Comparison of ENCODE assay signal across 14 cellular contexts in genomic region chr7:102602317-102602716, GRCh38. TPM values are rescaled to one million over a fixed set of nuclear protein-coding genes. Genes with fewer than 3 reads are reported as not detected.
DNase-seq lines count a peak whose midpoint lies in the region; ATAC-seq and TF ChIP-seq lines count a peak whose summit lies in the region.
"Not testable (repeated sequence)": the region's sequence is repeated elsewhere in the genome, so short reads cannot be mapped to it uniquely, and the experiment has no call there.
"Had no signal": no experiment of that assay in that cellular context is flagged by ENCODE, and none has a peak within 500 bp of the region (broad histone marks: within the 10 kb centered on the region; RNA-seq: fewer than 3 reads in every experiment).

No MANE protein-coding gene starts in this region.

- not testable (repeated sequence) for H3K4me1 ChIP-seq in gastrocnemius medialis; aorta (ENCODE audit: control insufficient read depth in 1 of 2, insufficient read depth in 2 of 2, low read length in 2 of 2)

- not testable (repeated sequence) for H3K36me3 ChIP-seq in gastrocnemius medialis; aorta (ENCODE audit: control insufficient read depth in 1 of 2, insufficient read depth in 2 of 2, low read length in 1 of 2)

- not testable (repeated sequence) for TF ChIP-seq POLR2A in gastrocnemius medialis (IDR thresholded peaks at IDR 0.05)

- not testable (repeated sequence) for H3K36me3 Mint-ChIP-seq in natural killer cell treated with Interleukin-12 subunit alpha and Interleukin-12 subunit beta and Interleukin-15 and Interleukin-18, amount 100 ng/mL, for 72 hours; stimulated activated memory B cell treated with anti-CD40 and anti-IgM and Interleukin-4, amounts not matched to agents 10 μg/mL and 1 μg/mL and 100 μg/mL, for 72 hours

- not testable (repeated sequence) for H3K4me3 Mint-ChIP-seq in natural killer cell treated with Interleukin-12 subunit alpha and Interleukin-12 subunit beta and Interleukin-15 and Interleukin-18, amount 100 ng/mL, for 72 hours; stimulated activated memory B cell treated with anti-CD40 and anti-IgM and Interleukin-4, amounts not matched to agents 10 μg/mL and 1 μg/mL and 100 μg/mL, for 72 hours

- WGBS in aorta, 2 donors = no CpG with 5 or more reads among the region's 12 CpGs

- H3K4me3 ChIP-seq in gastrocnemius medialis; aorta (ENCODE audit: low read length in 2 of 2): not testable (repeated sequence)

- TF ChIP-seq CTCF in gastrocnemius medialis (IDR thresholded peaks at IDR 0.05 in 4 of 5, conservative IDR thresholded peaks at IDR 0.05 in 1 of 5) = not testable (repeated sequence)

- intact Hi-C loops in gastrocnemius medialis (cut with DNase I; ENCODE audit: low total_unique reads); aorta (cut with DNase I): not testable (repeated sequence)

- H3K27ac Mint-ChIP-seq in natural killer cell treated with Interleukin-12 subunit alpha and Interleukin-12 subunit beta and Interleukin-15 and Interleukin-18, amount 100 ng/mL, for 72 hours; stimulated activated memory B cell treated with anti-CD40 and anti-IgM and Interleukin-4, amounts not matched to agents 10 μg/mL and 1 μg/mL and 100 μg/mL, for 72 hours: not testable (repeated sequence)

- not testable (repeated sequence) for H3K27me3 Mint-ChIP-seq in natural killer cell treated with Interleukin-12 subunit alpha and Interleukin-12 subunit beta and Interleukin-15 and Interleukin-18, amount 100 ng/mL, for 72 hours; stimulated activated memory B cell treated with anti-CD40 and anti-IgM and Interleukin-4, amounts not matched to agents 10 μg/mL and 1 μg/mL and 100 μg/mL, for 72 hours

- H3K9me3 Mint-ChIP-seq in natural killer cell treated with Interleukin-12 subunit alpha and Interleukin-12 subunit beta and Interleukin-15 and Interleukin-18, amount 100 ng/mL, for 72 hours; stimulated activated memory B cell treated with anti-CD40 and anti-IgM and Interleukin-4, amounts not matched to agents 10 μg/mL and 1 μg/mL and 100 μg/mL, for 72 hours: not testable (repeated sequence)

- in situ Hi-C loops in gastrocnemius medialis (cut with MboI; ENCODE audit: low sequenced_read_pairs in 4 of 4) = not testable (repeated sequence)

- not testable (repeated sequence) for H3K27me3 ChIP-seq in gastrocnemius medialis; aorta (ENCODE audit: control insufficient read depth in 1 of 2, insufficient read depth in 2 of 2, low read length in 1 of 2)

- H3K4me1 Mint-ChIP-seq in natural killer cell treated with Interleukin-12 subunit alpha and Interleukin-12 subunit beta and Interleukin-15 and Interleukin-18, amount 100 ng/mL, for 72 hours (ENCODE audit: low read depth in 2 of 2); stimulated activated memory B cell treated with anti-CD40 and anti-IgM and Interleukin-4, amounts not matched to agents 10 μg/mL and 1 μg/mL and 100 μg/mL, for 72 hours: not testable (repeated sequence)

- DNase-seq in left lobe of liver (ENCODE audit: low spot score); natural killer cell treated with Interleukin-12 subunit alpha and Interleukin-12 subunit beta and Interleukin-15 and Interleukin-18, amount 100 ng/mL, for 72 hours (ENCODE audit: low spot score); gastrocnemius medialis; aorta: not testable (repeated sequence)

- H3K27ac ChIP-seq in gastrocnemius medialis; aorta (ENCODE audit: low read depth in 1 of 2, low read length in 2 of 2): not testable (repeated sequence)

- H3K9me3 ChIP-seq in gastrocnemius medialis; aorta (ENCODE audit: control insufficient read depth, low read length): not testable (repeated sequence)

- peak; percentile 58 for ATAC-seq in left lobe of liver
- ATAC-seq in natural killer cell treated with Interleukin-12 subunit alpha and Interleukin-12 subunit beta and Interleukin-15 and Interleukin-18, amount 100 ng/mL, for 72 hours = peak; percentile 14 to 16
- ATAC-seq in gastrocnemius medialis = peak; percentile 57 to 67
- peak; percentile 4 for ATAC-seq in stimulated activated memory B cell treated with anti-CD40 and anti-IgM and Interleukin-4, amounts not matched to agents 10 μg/mL and 1 μg/mL and 100 μg/mL, for 72 hours
- ATAC-seq in aorta (ENCODE audit: low FRiP score) = peak; percentile 2

RNA-seq across cellular contexts. Expression of gene RASA4, which starts 14.2 kb away (rescaled TPM):
- total RNA-seq in left lobe of liver (10.7 TPM), gastrocnemius medialis (100 to 1,000 TPM in 3 of 4 donors, 10 to 100 TPM in 1; 52.4 to 329 (median 177) TPM), aorta (100 to 1,000 TPM; 133 to 354 TPM)
- total RNA-seq in natural killer cell treated with Interleukin-12 subunit alpha and Interleukin-12 subunit beta and Interleukin-15 and Interleukin-18, amount 100 ng/mL, for 72 hours = 10 to 100 TPM in 1 of 2 donors, 1 to 10 TPM in 1; 7.9 to 24.0 TPM
- polyA plus RNA-seq in aorta = 10 to 100 TPM; 19.2 to 62.0 TPM

RNA-seq across cellular contexts. Expression of gene POLR2J3, which starts 29.9 kb away (rescaled TPM):
- 15.1 TPM for total RNA-seq in left lobe of liver
- 100 to 1,000 TPM in 1 of 2 donors, 10 to 100 TPM in 1; 54.0 to 155 TPM for total RNA-seq in natural killer cell treated with Interleukin-12 subunit alpha and Interleukin-12 subunit beta and Interleukin-15 and Interleukin-18, amount 100 ng/mL, for 72 hours
- total RNA-seq in gastrocnemius medialis = 10 to 100 TPM in 2 of 4 donors, 1 to 10 TPM in 2; 1.1 to 17.4 (median 8.5) TPM
- 10 to 100 TPM; 27.5 to 69.9 TPM for total RNA-seq in aorta
- polyA plus RNA-seq in aorta = 10 to 100 TPM; 35.4 to 64.7 TPM

RNA-seq across cellular contexts. Expression of gene UPK3BL1, which starts 40.3 kb away (rescaled TPM):
- total RNA-seq in left lobe of liver (10.0 TPM), gastrocnemius medialis (10 to 100 TPM in 3 of 4 donors, 1 to 10 TPM in 1; 6.1 to 18.7 (median 15.1) TPM), aorta (10 to 100 TPM in 1 of 2 donors, 1 to 10 TPM in 1; 7.5 to 28.4 TPM)
- 10 to 100 TPM; 28.8 to 63.3 TPM for total RNA-seq in natural killer cell treated with Interleukin-12 subunit alpha and Interleukin-12 subunit beta and Interleukin-15 and Interleukin-18, amount 100 ng/mL, for 72 hours
- polyA plus RNA-seq in aorta = 100 to 1,000 TPM in 1 of 2 donors, 10 to 100 TPM in 1; 21.0 to 142 TPM

RNA-seq across cellular contexts. Expression of gene SPDYE2B, which starts 47.8 kb away (rescaled TPM):
- total RNA-seq in left lobe of liver (not detected), gastrocnemius medialis (not detected), aorta (not detected)
- not detected for total RNA-seq in natural killer cell treated with Interleukin-12 subunit alpha and Interleukin-12 subunit beta and Interleukin-15 and Interleukin-18, amount 100 ng/mL, for 72 hours
- polyA plus RNA-seq in aorta = not detected
- total RNA-seq: A673; CD4-positive, alpha-beta memory T cell; CD4-positive, CD25-positive, alpha-beta regulatory T cell; CD8-positive, alpha-beta memory T cell; Daoy; G401; GM12878 had no signal
- polyA plus RNA-seq: AG04450; CD14-positive monocyte; CD4-positive, alpha-beta memory T cell had no signal

RNA-seq across cellular contexts. Expression of gene SPDYE2, which starts 51.3 kb away (rescaled TPM):
- not detected for total RNA-seq in left lobe of liver
- under 1 TPM in 1 of 2 donors, not detected in 1; 0.53 TPM for total RNA-seq in natural killer cell treated with Interleukin-12 subunit alpha and Interleukin-12 subunit beta and Interleukin-15 and Interleukin-18, amount 100 ng/mL, for 72 hours
- total RNA-seq in gastrocnemius medialis = not detected
- not detected for total RNA-seq in aorta
- not detected for polyA plus RNA-seq in aorta
- total RNA-seq: A673; CD8-positive, alpha-beta memory T cell; Daoy; G401; GM12878 had no signal
- polyA plus RNA-seq: AG04450, CD14-positive monocyte had no signal

Comparison
In these comparisons a context has a peak if more than half of its experiments do, and no peak if none do; other contexts are left out.
1. ATAC-seq: peak in every context shown above with its lines; median percentile 62 in gastrocnemius medialis; 58 in left lobe of liver; 15 in natural killer cell treated with Interleukin-12 subunit alpha and Interleukin-12 subunit beta and Interleukin-15 and Interleukin-18, amount 100 ng/mL, for 72 hours; 4 in stimulated activated memory B cell treated with anti-CD40 and anti-IgM and Interleukin-4, amounts not matched to agents 10 μg/mL and 1 μg/mL and 100 μg/mL, for 72 hours; 2 in aorta.